19 cellular contexts compared by ENCODE assay signal in genomic region chr1:229582715-229583114, GRCh38.
"Had no signal": no experiment of that assay in that cellular context is flagged by ENCODE, and none has a peak within 500 bp of the region (broad histone marks: within the 10 kb centered on the region; RNA-seq: fewer than 3 reads in every experiment).

No MANE protein-coding gene starts in this region.

- H3K9me3 Mint-ChIP-seq: mesothelial cell of epicardium; naive B cell; natural killer cell treated with Interleukin-12 subunit alpha and Interleukin-12 subunit beta and Interleukin-15 and Interleukin-18, amount 100 ng/mL, for 72 hours; neural progenitor cell; stimulated activated memory B cell treated with anti-CD40 and anti-IgM and Interleukin-4, amounts not matched to agents 10 μg/mL and 1 μg/mL and 100 μg/mL, for 72 hours; type B pancreatic cell had no signal

- H3K36me3 Mint-ChIP-seq: mesothelial cell of epicardium; naive B cell; natural killer cell treated with Interleukin-12 subunit alpha and Interleukin-12 subunit beta and Interleukin-15 and Interleukin-18, amount 100 ng/mL, for 72 hours; neural progenitor cell; stimulated activated memory B cell treated with anti-CD40 and anti-IgM and Interleukin-4, amounts not matched to agents 10 μg/mL and 1 μg/mL and 100 μg/mL, for 72 hours; type B pancreatic cell had no signal

- H3K27me3 Mint-ChIP-seq: naive B cell; stimulated activated memory B cell treated with anti-CD40 and anti-IgM and Interleukin-4, amounts not matched to agents 10 μg/mL and 1 μg/mL and 100 μg/mL, for 72 hours; type B pancreatic cell had no signal

- H3K4me3 ChIP-seq: mucosa of descending colon, neural progenitor cell, prostate gland, right atrium auricular region, skin epidermis had no signal

- H3K27ac ChIP-seq: neural progenitor cell, prostate gland, skin epidermis had no signal

- FAIRE-seq: colon, frontal cortex, keratinocyte had no signal

- H3K4me2 ChIP-seq: neural progenitor cell had no signal

- H3K36me3 ChIP-seq: neural progenitor cell, prostate gland, right atrium auricular region, spleen had no signal

- H3K27ac Mint-ChIP-seq: mesothelial cell of epicardium; natural killer cell treated with Interleukin-12 subunit alpha and Interleukin-12 subunit beta and Interleukin-15 and Interleukin-18, amount 100 ng/mL, for 72 hours; neural progenitor cell; stimulated activated memory B cell treated with anti-CD40 and anti-IgM and Interleukin-4, amounts not matched to agents 10 μg/mL and 1 μg/mL and 100 μg/mL, for 72 hours; type B pancreatic cell had no signal

- ATAC-seq: natural killer cell treated with Interleukin-12 subunit alpha and Interleukin-12 subunit beta and Interleukin-15 and Interleukin-18, amount 100 ng/mL, for 72 hours; stimulated activated memory B cell treated with anti-CD40 and anti-IgM and Interleukin-4, amounts not matched to agents 10 μg/mL and 1 μg/mL and 100 μg/mL, for 72 hours; stimulated activated naive CD8-positive, alpha-beta T cell treated with anti-CD3 and anti-CD28 coated beads, Interleukin-15, Interleukin-2, amounts not matched to agents 100 U/mL and 50 U/mL, for 24 hours had no signal

- H3K4me3 Mint-ChIP-seq: mesothelial cell of epicardium; naive B cell; natural killer cell treated with Interleukin-12 subunit alpha and Interleukin-12 subunit beta and Interleukin-15 and Interleukin-18, amount 100 ng/mL, for 72 hours; neural progenitor cell; stimulated activated memory B cell treated with anti-CD40 and anti-IgM and Interleukin-4, amounts not matched to agents 10 μg/mL and 1 μg/mL and 100 μg/mL, for 72 hours; type B pancreatic cell had no signal

- H3K9me3 ChIP-seq: mucosa of descending colon, prostate gland, right atrium auricular region, spleen had no signal

- H3K27me3 ChIP-seq: dorsolateral prefrontal cortex, neural progenitor cell, right atrium auricular region, spleen had no signal

- DNase-seq: effector CD4-positive, alpha-beta T cell; mesenchymal stem cell; mucosa of descending colon; naive B cell; spleen; stimulated activated CD4-positive, alpha-beta T cell treated with anti-CD3 and anti-CD28 coated beads, Interleukin-4, amount 100 ng/mL, for 4 hours; stimulated activated naive CD8-positive, alpha-beta T cell treated with anti-CD3 and anti-CD28 coated beads, Interleukin-15, Interleukin-2, amounts not matched to agents 100 U/mL and 50 U/mL, for 24 hours had no signal
